ENCODE assay signal across 8 cellular contexts in the genomic region with DNA sequence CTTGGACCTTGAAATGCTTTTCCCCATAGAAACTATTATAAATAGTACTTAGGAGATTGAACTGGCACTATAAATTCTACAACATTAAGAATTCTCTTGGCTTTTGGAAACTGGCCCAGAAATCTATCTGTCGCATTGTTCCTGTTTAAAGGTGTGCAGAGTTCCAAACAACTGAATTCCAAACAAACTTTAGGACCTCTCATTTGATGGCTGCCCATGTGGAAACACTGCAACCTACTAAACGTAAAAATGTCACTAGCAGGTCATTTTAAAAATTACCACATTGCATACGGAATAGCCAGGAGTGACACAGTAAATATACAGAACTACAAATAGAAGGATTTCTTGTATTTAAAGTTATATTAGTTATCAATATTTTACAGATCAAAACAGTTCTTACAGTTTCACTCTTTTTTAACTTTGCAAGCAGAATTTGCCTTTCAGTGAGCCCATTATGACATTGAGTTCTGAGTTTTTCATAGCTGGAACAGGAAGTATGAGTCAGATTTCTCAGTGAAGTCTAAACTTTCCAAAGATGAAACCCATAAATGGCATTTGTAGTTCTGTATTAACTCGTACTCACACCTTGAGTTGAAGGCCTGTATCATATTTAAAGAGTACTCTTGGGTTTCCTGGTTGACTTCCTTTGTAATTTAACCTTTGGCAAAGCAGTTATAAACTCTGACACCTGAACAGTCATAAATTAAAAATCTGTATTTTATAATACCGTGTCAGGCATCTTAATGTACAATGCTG.
DNase-seq lines count a peak whose midpoint lies in the region; ATAC-seq, FAIRE-seq and TF ChIP-seq lines count a peak whose summit lies in the region.

No MANE protein-coding gene starts in this region.

- POLR2A ChIA-PET in K562 (lab: Yijun Ruan, JAX) = no interaction called here

- no peaks in the 10 kb centered on the region for H4K20me1 ChIP-seq in GM23248 (ENCODE audit: insufficient read depth)
- no peaks in the 10 kb centered on the region for H4K20me1 ChIP-seq in K562 (replicated peaks; ENCODE audit: control insufficient read depth, insufficient read depth, low read length)
- H4K20me1 ChIP-seq in GM23338 (replicated peaks; ENCODE audit: insufficient read depth) = no peaks in the 10 kb centered on the region

- no TSS peak for BruUV-seq in K562 (replicated peaks; lab: Mats Ljungman, UMichigan)

- H3K9ac ChIP-seq in GM23248 = no peak overlapping the region
- H3K9ac ChIP-seq in K562 (ENCODE audit: insufficient read depth in 1 of 2, low read depth in 2 of 2, low read length in 2 of 2) = no peak overlapping the region

- H3K9me3 ChIP-seq in GM23248 (ENCODE audit: low read depth) (no peaks in the 10 kb centered on the region), K562 (replicated peaks; ENCODE audit: control insufficient read depth, insufficient read depth, low read depth, low read length) (no peaks in the 10 kb centered on the region)

- no peak for TF ChIP-seq POLR2A in K562 (conservative IDR thresholded peaks at IDR 0.05)

- DNase-seq in SKM-1 treated with dmso at 0.1 percent for 144 hours (lab: John Stamatoyannopoulos, UW; ENCODE audit: unreplicated experiment) (peak; percentile 16), SKM-1 (lab: John Stamatoyannopoulos, UW; ENCODE audit: unreplicated experiment) (no peak), GM23248 (peak; percentile 75), Kasumi-1 (lab: John Stamatoyannopoulos, UW) (peak; percentile 56 to 70), K562 (ENCODE audit: extremely low read depth in 1 of 4, low spot score in 3 of 4) (no peak), pulmonary artery endothelial cell (ENCODE audit: low read depth, low spot score) (peak; percentile 7), iPS-NIHi11 (ENCODE audit: low spot score) (no peak), GM23338 (ENCODE audit: low spot score) (no peak)

- H3K36me3 ChIP-seq in GM23248 (ENCODE audit: low read depth) (no peaks in the 10 kb centered on the region), K562 (ENCODE audit: control insufficient read depth, insufficient read depth, low read length) (no peaks in the 10 kb centered on the region), GM23338 (ENCODE audit: insufficient read depth) (no peaks in the 10 kb centered on the region)

- intact Hi-C loops in K562 (cut with micrococcal nuclease) = no loop called here

- H3F3A ChIP-seq in GM23248 (ENCODE audit: insufficient read depth) = peaks cover 4% of the 10 kb centered on the region
- H3F3A ChIP-seq in GM23338 (replicated peaks; ENCODE audit: low read depth) = no peaks in the 10 kb centered on the region

- no peak for TF ChIP-seq EP300 in K562 (IDR thresholded peaks at IDR 0.05; ENCODE audit: low read length)

- H3K4me1 Mint-ChIP-seq in GM23338 = peaks cover 10% of the 10 kb centered on the region

- no peak for TF ChIP-seq CTCF in K562 (IDR thresholded peaks at IDR 0.05 in 2 of 3, conservative IDR thresholded peaks at IDR 0.05 in 1 of 3; ENCODE audit: insufficient read depth in 2 of 3, low read depth in 1 of 3, low read length in 3 of 3)
- no peak for TF ChIP-seq CTCF in GM23338 (conservative IDR thresholded peaks at IDR 0.05; ENCODE audit: low read depth in 2 of 2)

- in situ Hi-C loops in GM23248 (cut with MboI) = no loop called here
- in situ Hi-C loops in K562 (cut with MboI) = no loop called here

- H3K27ac ChIP-seq in GM23248 (no peak overlapping the region), K562 (ENCODE audit: extremely low read depth, low read depth, low read length) (no peak overlapping the region), GM23338 (ENCODE audit: low read depth) (no peak overlapping the region)

- H3K4me2 ChIP-seq in GM23248 (ENCODE audit: unreplicated experiment) (peak overlapping the region; percentile 16), K562 (ENCODE audit: insufficient read depth, low read length) (no peak overlapping the region), GM23338 (no peak overlapping the region)

- H3K9me2 ChIP-seq in GM23248 (ENCODE audit: insufficient read depth) (no peaks in the 10 kb centered on the region), GM23338 (ENCODE audit: insufficient read depth) (no peaks in the 10 kb centered on the region)

- no peak for TF ChIP-seq RAD21 in K562 (CRISPR knock-in tag; conservative IDR thresholded peaks at IDR 0.05 in 1 of 2, IDR thresholded peaks at IDR 0.05 in 1 of 2)

- CTCF ChIA-PET in K562 (lab: Yijun Ruan, JAX; ENCODE audit: low intra/inter-chr PET ratio) = no interaction called here

- H3K27me3 ChIP-seq in GM23248 (replicated peaks; ENCODE audit: insufficient read depth) (no peaks in the 10 kb centered on the region), K562 (ENCODE audit: control insufficient read depth in 2 of 2, insufficient read depth in 2 of 2, low read length in 2 of 2) (no peaks in the 10 kb centered on the region), GM23338 (ENCODE audit: insufficient read depth) (no peaks in the 10 kb centered on the region)

- H3K9me1 ChIP-seq in K562 (ENCODE audit: control insufficient read depth, insufficient read depth, low read length) = no peaks in the 10 kb centered on the region

- no peaks in the 10 kb centered on the region for H3K79me2 ChIP-seq in GM23248 (ENCODE audit: insufficient read depth)
- no peaks in the 10 kb centered on the region for H3K79me2 ChIP-seq in K562 (ENCODE audit: control insufficient read depth, insufficient read depth, low read length)
- H3K79me2 ChIP-seq in GM23338 (replicated peaks; ENCODE audit: insufficient read depth) = no peaks in the 10 kb centered on the region

- H3K27me3 Mint-ChIP-seq in GM23338 (ENCODE audit: insufficient read depth, low read depth, poor library complexity) = peaks cover 2% of the 10 kb centered on the region

- no peak overlapping the region for H3K27ac Mint-ChIP-seq in GM23338

- H2AFZ ChIP-seq in GM23248 (peak overlapping the region; percentile 17; the same call in 1 of the 2 replicates), K562 (ENCODE audit: low read depth, low read length) (no peak overlapping the region), GM23338 (no peak overlapping the region)

- no peaks in the 10 kb centered on the region for H3K9me3 Mint-ChIP-seq in GM23338

- ATAC-seq in K562 = no peak
- no peak for ATAC-seq in GM23338

- WGBS in GM23248 (ENCODE audit: low coverage in 1 of 2, low lambda C conversion rate in 2 of 2, missing lambda C conversion rate in 2 of 2), 2 experiments = 66 to 68% methylated on average over 5 of the region's 5 CpGs
- 25% methylated on average over 5 of the region's 5 CpGs for WGBS in K562 (ENCODE audit: insufficient coverage, low coverage, missing lambda C conversion rate)

- H3K4me3 ChIP-seq in GM23248 (no peak overlapping the region), K562 (no peak overlapping the region), GM23338 (no peak overlapping the region)

- H3K4me1 ChIP-seq in GM23248 (ENCODE audit: insufficient read depth) (peaks cover 28% of the 10 kb centered on the region), K562 (replicated peaks in 1 of 2; ENCODE audit: control insufficient read depth in 2 of 2, insufficient read depth in 2 of 2, low read length in 2 of 2) (no peaks in the 10 kb centered on the region), GM23338 (ENCODE audit: insufficient read depth) (peaks cover 5% of the 10 kb centered on the region; the same call in 1 of the 2 replicates)

- H3K4me3 Mint-ChIP-seq in GM23338 = no peak overlapping the region

- FAIRE-seq in K562 (lab: Jason Lieb, UNC) = no peak

- no peaks in the 10 kb centered on the region for H3K36me3 Mint-ChIP-seq in GM23338 (ENCODE audit: low read depth)

TF ChIP-seq in K562, 482 proteins besides CTCF, POLR2A, EP300 and RAD21:
- TF ChIP-seq FOSL1 (tag; conservative IDR thresholded peaks at IDR 0.05) (peak; percentile 54), GTF2E2 (tag; IDR thresholded peaks at IDR 0.05) (no peak), PML (IDR thresholded peaks at IDR 0.05; ENCODE audit: low read length) (no peak)
- TF ChIP-seq, protein P1, sequence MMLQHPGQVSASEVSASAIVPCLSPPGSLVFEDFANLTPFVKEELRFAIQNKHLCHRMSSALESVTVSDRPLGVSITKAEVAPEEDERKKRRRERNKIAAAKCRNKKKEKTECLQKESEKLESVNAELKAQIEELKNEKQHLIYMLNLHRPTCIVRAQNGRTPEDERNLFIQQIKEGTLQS (IDR thresholded peaks at IDR 0.05) = peak; percentile 22; the same call in 1 of the 2 replicates
- TF ChIP-seq, protein P1 (CRISPR knock-in tag; conservative IDR thresholded peaks at IDR 0.05) = no peak

TF ChIP-seq in GM23338, 12 proteins besides CTCF, POLR2A, EP300 and RAD21 (continues in another document):
- TF ChIP-seq REST (IDR thresholded peaks at IDR 0.05; ENCODE audit: unreplicated experiment) = no peak
- TF ChIP-seq EZH2 (IDR thresholded peaks at IDR 0.05; ENCODE audit: low read depth, unreplicated experiment) = no peak

Comparison
In these comparisons a context has a peak if more than half of its experiments do, and no peak if none do; other contexts are left out.
1. DNase-seq: peak in SKM-1 treated with dmso at 0.1 percent for 144 hours (single experiment), GM23248 (single experiment), Kasumi-1 (2 of 2) and pulmonary artery endothelial cell (single experiment); none in SKM-1 (single experiment), K562 (0 of 4), iPS-NIHi11 (single experiment) and GM23338 (single experiment).